In the genomic region with DNA sequence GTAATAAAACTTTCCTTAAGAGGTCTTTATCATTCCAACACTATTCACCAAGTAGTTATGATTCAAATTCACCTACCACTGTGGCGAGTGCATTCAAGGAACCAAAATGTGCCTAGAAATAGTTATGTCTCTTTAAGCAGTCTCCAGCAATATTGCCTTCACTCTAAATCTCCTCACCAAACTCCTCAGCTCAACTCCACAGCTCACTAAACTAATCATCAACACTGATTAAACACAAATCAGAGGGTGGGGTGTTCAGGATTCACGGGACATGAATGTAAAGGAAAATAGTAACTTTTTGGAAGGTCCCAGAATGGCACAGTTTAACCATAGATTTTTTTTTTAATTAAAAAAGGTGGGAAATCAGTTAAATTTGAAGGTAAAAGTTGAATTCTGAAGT, we compare ENCODE assay signal across 16 cellular contexts.
A peak's percentile ranks its signal among the peaks of the same experiment; 100 is the strongest.
DNase-seq lines count a peak whose midpoint lies in the region; ATAC-seq and TF ChIP-seq lines count a peak whose summit lies in the region.
"Had no signal": no experiment of that assay in that cellular context is flagged by ENCODE, and none has a peak within 500 bp of the region (broad histone marks: within the 10 kb centered on the region; RNA-seq: fewer than 3 reads in every experiment).

No MANE protein-coding gene starts in this region.

- peak overlapping the region; percentile 87 for H3K4me3 Mint-ChIP-seq in stimulated activated naive CD8-positive, alpha-beta T cell treated with anti-CD3 and anti-CD28 coated beads, Interleukin-15, Interleukin-2, amounts not matched to agents 100 ng/mL and 50 ng/mL, for 24 hours
- H3K4me3 Mint-ChIP-seq: neural crest cell had no signal

- DNase-seq in stimulated activated naive CD8-positive, alpha-beta T cell treated with anti-CD3 and anti-CD28 coated beads, Interleukin-15, Interleukin-2, amounts not matched to agents 100 U/mL and 50 U/mL, for 24 hours, result no peak
- no peak for DNase-seq in SJCRH30
- no peak for DNase-seq in brain microvascular endothelial cell
- DNase-seq in NCI-H1417 (lab: John Stamatoyannopoulos, UW), result no peak
- DNase-seq in G401 (ENCODE audit: low spot score), result no peak
- DNase-seq: DMS153, gastrocnemius medialis, lower lobe of right lung, NCI-H510A treated with DMSO at 0.1 percent for 48 hours, retina had no signal

- peaks cover 6% of the 10 kb centered on the region for H3K9me3 Mint-ChIP-seq in stimulated activated naive CD8-positive, alpha-beta T cell treated with anti-CD3 and anti-CD28 coated beads, Interleukin-15, Interleukin-2, amounts not matched to agents 100 ng/mL and 50 ng/mL, for 24 hours
- H3K9me3 Mint-ChIP-seq: neural crest cell had no signal

- H3K4me3 ChIP-seq in SJCRH30, result no peak overlapping the region
- H3K4me3 ChIP-seq in brain microvascular endothelial cell (ENCODE audit: low read depth, low read length), result no peak overlapping the region
- peak overlapping the region; percentile 45 for H3K4me3 ChIP-seq in thymus (ENCODE audit: low read length)
- H3K4me3 ChIP-seq: gastrocnemius medialis, lower lobe of right lung, SK-N-MC, suprapubic skin had no signal

- no peaks in the 10 kb centered on the region for H3K27me3 ChIP-seq in SJCRH30
- H3K27me3 ChIP-seq in brain microvascular endothelial cell (replicated peaks), result no peaks in the 10 kb centered on the region
- no peaks in the 10 kb centered on the region for H3K27me3 ChIP-seq in thymus (ENCODE audit: control insufficient read depth, insufficient read depth)
- H3K27me3 ChIP-seq: gastrocnemius medialis, suprapubic skin had no signal

- no peak for ATAC-seq in stimulated activated naive CD8-positive, alpha-beta T cell treated with anti-CD3 and anti-CD28 coated beads, Interleukin-15, Interleukin-2, amounts not matched to agents 100 U/mL and 50 U/mL, for 24 hours
- ATAC-seq in HG03354 (IDR thresholded peaks at IDR 0.05; ENCODE audit: poor library complexity, severe bottlenecking, unreplicated experiment), result no peak
- ATAC-seq: gastrocnemius medialis had no signal

- H3K36me3 ChIP-seq in SJCRH30, result no peaks in the 10 kb centered on the region; the same call in none of the 2 replicates
- H3K36me3 ChIP-seq in brain microvascular endothelial cell (replicated peaks), result peaks cover 2% of the 10 kb centered on the region
- H3K36me3 ChIP-seq in thymus (ENCODE audit: control insufficient read depth, insufficient read depth), result no peaks in the 10 kb centered on the region

- in situ Hi-C loops in brain microvascular endothelial cell (cut with HindIII; ENCODE audit: low pct_ligation_motif_present, low sequenced_read_pairs) (no loop called here), G401 (cut with HindIII; ENCODE audit: low sequenced_read_pairs) (no loop called here)

- H3K27me3 Mint-ChIP-seq in stimulated activated naive CD8-positive, alpha-beta T cell treated with anti-CD3 and anti-CD28 coated beads, Interleukin-15, Interleukin-2, amounts not matched to agents 100 ng/mL and 50 ng/mL, for 24 hours, result no peaks in the 10 kb centered on the region

- H3K4me1 ChIP-seq in SJCRH30 (peaks cover 8% of the 10 kb centered on the region), thymus (ENCODE audit: control insufficient read depth, insufficient read depth, low read length) (peaks cover 7% of the 10 kb centered on the region)
- H3K4me1 ChIP-seq: gastrocnemius medialis, lower lobe of right lung, suprapubic skin had no signal

- H3K27ac ChIP-seq in SJCRH30 (peak overlapping the region; percentile 25), brain microvascular endothelial cell (peak overlapping the region; percentile 78), thymus (ENCODE audit: low read depth) (peak overlapping the region; percentile 95)
- H3K27ac ChIP-seq: gastrocnemius medialis, lower lobe of right lung, SK-N-MC, suprapubic skin had no signal

- H3K9me3 ChIP-seq in SJCRH30 (replicated peaks) (0 out of 2 replicates have a peak, but pooled peaks cover 3% of the 10 kb centered on the region), thymus (ENCODE audit: control insufficient read depth) (no peaks in the 10 kb centered on the region)
- H3K9me3 ChIP-seq: gastrocnemius medialis, lower lobe of right lung, suprapubic skin had no signal

- H3K27ac Mint-ChIP-seq in stimulated activated naive CD8-positive, alpha-beta T cell treated with anti-CD3 and anti-CD28 coated beads, Interleukin-15, Interleukin-2, amounts not matched to agents 100 ng/mL and 50 ng/mL, for 24 hours, result peak overlapping the region; percentile 96

- 83% methylated on average over 2 of the region's 2 CpGs for WGBS in thymus

- peaks cover 32% of the 10 kb centered on the region for H3K36me3 Mint-ChIP-seq in stimulated activated naive CD8-positive, alpha-beta T cell treated with anti-CD3 and anti-CD28 coated beads, Interleukin-15, Interleukin-2, amounts not matched to agents 100 ng/mL and 50 ng/mL, for 24 hours (ENCODE audit: low read depth)

- peaks cover 82% of the 10 kb centered on the region for H3K4me1 Mint-ChIP-seq in stimulated activated naive CD8-positive, alpha-beta T cell treated with anti-CD3 and anti-CD28 coated beads, Interleukin-15, Interleukin-2, amounts not matched to agents 100 ng/mL and 50 ng/mL, for 24 hours (ENCODE audit: low read depth)

- no peak for TF ChIP-seq CTCF in brain microvascular endothelial cell (IDR thresholded peaks at IDR 0.05; ENCODE audit: low read depth, low read length, missing control alignments)

Comparison
In these comparisons a context has a peak if more than half of its experiments do, and no peak if none do; other contexts are left out.
1. H3K27ac ChIP-seq: peak in every context shown above with its lines; median percentile 95 in thymus; 78 in brain microvascular endothelial cell; 25 in SJCRH30.